31 cellular contexts compared by ENCODE assay signal in genomic region chr13:88674841-88675240, GRCh38.
"Had no signal": no experiment of that assay in that cellular context is flagged by ENCODE, and none has a peak within 500 bp of the region (broad histone marks: within the 10 kb centered on the region; RNA-seq: fewer than 3 reads in every experiment).

No MANE protein-coding gene starts in this region.

- H3K4me1 ChIP-seq: adrenal gland, body of pancreas, breast epithelium had no signal

- H3K4me3 ChIP-seq: adrenal gland, body of pancreas, breast epithelium had no signal

- H3K27ac ChIP-seq: adrenal gland, body of pancreas, brain microvascular endothelial cell, breast epithelium, VCaP had no signal

- H3K36me3 ChIP-seq: adrenal gland, brain microvascular endothelial cell, breast epithelium had no signal

- ATAC-seq: activated CD8-positive, alpha-beta T cell treated with anti-CD3 and anti-CD28 coated beads for 36 hours; activated naive CD4-positive, alpha-beta T cell treated with anti-CD3 and anti-CD28 coated beads, Interleukin-2, amount 50 U/mL, for 72 hours; activated T-cell treated with anti-CD3 and anti-CD28 coated beads, Interleukin-2, amount 50 U/mL, for 4 hours; activated T-cell treated with anti-CD3 and anti-CD28 coated beads, Interleukin-2, amount 50 U/mL, for 72 hours; activated T-helper 17 cell treated with anti-CD3 and anti-CD28 coated beads, Interleukin-2, amount 50 U/mL, for 72 hours; body of pancreas; T-cell; T-helper 17 cell had no signal

- H3K27me3 ChIP-seq: adrenal gland, body of pancreas, brain microvascular endothelial cell, breast epithelium had no signal

- DNase-seq: activated B cell treated with CpG ODN at 0.5 μM for 24 hours; activated CD4-positive, alpha-beta memory T cell treated with anti-CD3 and anti-CD28 coated beads for 36 hours; activated CD4-positive, alpha-beta T cell treated with anti-CD3 and anti-CD28 coated beads for 4 hours; activated CD4-positive, alpha-beta T cell treated with anti-CD3 and anti-CD28 coated beads, Interleukin-2, amount 10 ng/mL, durations not matched to agents 24 days and 14 days; activated CD4-positive, alpha-beta T cell treated with anti-CD3 and anti-CD28 coated beads, Interleukin-2, amount 50 U/mL, for 1 hour; activated CD4-positive, alpha-beta T cell treated with anti-CD3 and anti-CD28 coated beads, Interleukin-2, amount 50 U/mL, for 4 hours; activated CD4-positive, CD25-positive, alpha-beta regulatory T cell treated with anti-CD3 and anti-CD28 coated beads, Interleukin-2, amount 50 U/mL, for 72 hours; activated CD8-positive, alpha-beta memory T cell treated with anti-CD3 and anti-CD28 coated beads, Interleukin-2, amount 50 U/mL, for 4 hours; activated CD8-positive, alpha-beta T cell treated with anti-CD3 and anti-CD28 coated beads for 36 hours; activated effector memory CD4-positive, alpha-beta T cell treated with anti-CD3 and anti-CD28 coated beads, Interleukin-2, amount 50 U/mL, for 16 hours; activated gamma-delta T cell treated with Interleukin-2 at 50 U/mL for 16 hours; activated naive CD4-positive, alpha-beta T cell; activated naive CD4-positive, alpha-beta T cell treated with anti-CD3 and anti-CD28 coated beads for 36 hours; activated naive CD4-positive, alpha-beta T cell treated with anti-CD3 and anti-CD28 coated beads, Interleukin-2, amount 50 U/mL, for 16 hours; activated naive CD8-positive, alpha-beta T cell treated with anti-CD3 and anti-CD28 coated beads for 36 hours; activated T-cell treated with anti-CD3 and anti-CD28 coated beads for 4 hours; activated T-cell treated with anti-CD3 and anti-CD28 coated beads, Interleukin-2, amount 50 U/mL, for 1 hour; activated T-cell treated with anti-CD3 and anti-CD28 coated beads, Interleukin-2, amount 50 U/mL, for 4 hours; activated T-cell treated with anti-CD3 and anti-CD28 coated beads, Interleukin-2, amount 50 U/mL, for 72 hours; adrenal gland; amniotic stem cell; aorta; body of pancreas; brain microvascular endothelial cell; central memory CD4-positive, alpha-beta T cell; T-cell; T-helper 17 cell had no signal

- H3K9me3 ChIP-seq: adrenal gland, body of pancreas, breast epithelium had no signal
